ENCODE assay signal across 1 cellular context in genomic region chr3:146524961-146525360, GRCh38.
TF ChIP-seq lines count a peak whose summit lies in the region.

No MANE protein-coding gene starts in this region.

TF ChIP-seq in K562, 482 proteins besides CTCF, POLR2A, EP300 and RAD21 (continued from another document):
- TF ChIP-seq PHB (CRISPR knock-in tag; IDR thresholded peaks at IDR 0.05) (no peak), MEF2D (tag; conservative IDR thresholded peaks at IDR 0.05; ENCODE audit: low read depth) (no peak), NCOA4 (IDR thresholded peaks at IDR 0.05; ENCODE audit: partially characterized antibody) (no peak), SAP30 (IDR thresholded peaks at IDR 0.05; ENCODE audit: borderline replicate concordance, insufficient read depth, low read depth, low read length, poor library complexity, severe bottlenecking) (no peak), ILF3 (IDR thresholded peaks at IDR 0.05; ENCODE audit: borderline replicate concordance) (no peak), CREB3 (tag; conservative IDR thresholded peaks at IDR 0.05; ENCODE audit: low read depth) (no peak), ZNF165 (CRISPR knock-in tag; IDR thresholded peaks at IDR 0.05; ENCODE audit: borderline replicate concordance) (no peak), KLF1 (tag; IDR thresholded peaks at IDR 0.05) (no peak), EHMT2 (IDR thresholded peaks at IDR 0.05) (no peak), PHF20 (IDR thresholded peaks at IDR 0.05; ENCODE audit: partially characterized antibody) (no peak), POLR2AphosphoS2 (IDR thresholded peaks at IDR 0.05; ENCODE audit: low read length) (no peak), BRF2 (IDR thresholded peaks at IDR 0.05; ENCODE audit: borderline replicate concordance, insufficient read depth, insufficient read length) (no peak), C11orf30 (IDR thresholded peaks at IDR 0.05; ENCODE audit: low read depth) (no peak), SNRNP70 (optimal IDR thresholded peaks at IDR 0.05; ENCODE audit: low read depth, low read length) (no peak), NR2F6 (CRISPR knock-in tag; IDR thresholded peaks at IDR 0.05) (no peak)
